Comparison of ENCODE assay signal across 29 cellular contexts in genomic region chr10:86189891-86190290, GRCh38.
"Had no signal": no experiment of that assay in that cellular context is flagged by ENCODE, and none has a peak within 500 bp of the region (broad histone marks: within the 10 kb centered on the region; RNA-seq: fewer than 3 reads in every experiment).

No MANE protein-coding gene starts in this region.

- H3K4me3 ChIP-seq: adrenal gland, body of pancreas, esophagus muscularis mucosa, gastrocnemius medialis had no signal

- H3K4me1 ChIP-seq: adrenal gland, body of pancreas, esophagus muscularis mucosa, foreskin keratinocyte, gastrocnemius medialis had no signal

- H3K27me3 ChIP-seq: adrenal gland, body of pancreas, esophagus muscularis mucosa, foreskin keratinocyte had no signal

- FAIRE-seq: colon had no signal

- DNase-seq: activated B cell treated with CpG ODN at 0.5 μM for 24 hours; activated CD4-positive, alpha-beta T cell treated with anti-CD3 and anti-CD28 coated beads for 48 hours; activated CD4-positive, alpha-beta T cell treated with anti-CD3 and anti-CD28 coated beads, Interleukin-2, amount 50 U/mL, for 1 hour; activated CD4-positive, alpha-beta T cell treated with anti-CD3 and anti-CD28 coated beads, Interleukin-2, amount 50 U/mL, for 48 hours; activated CD8-positive, alpha-beta memory T cell treated with anti-CD3 and anti-CD28 coated beads for 24 hours; activated CD8-positive, alpha-beta T cell treated with anti-CD3 and anti-CD28 coated beads for 36 hours; activated naive CD4-positive, alpha-beta T cell treated with anti-CD3 and anti-CD28 coated beads for 36 hours; activated naive CD8-positive, alpha-beta T cell treated with anti-CD3 and anti-CD28 coated beads for 36 hours; activated naive CD8-positive, alpha-beta T cell treated with anti-CD3 and anti-CD28 coated beads, Interleukin-2, amount 50 U/mL, for 24 hours; activated T-cell treated with anti-CD3 and anti-CD28 coated beads, Interleukin-2, amount 50 U/mL, for 72 hours; adrenal gland; amygdala; aorta; body of pancreas; caudate nucleus; cortex of kidney; dermis blood vessel endothelial cell; effector CD4-positive, alpha-beta T cell; effector memory CD8-positive, alpha-beta T cell; erythroblast; foreskin keratinocyte; gastrocnemius medialis; T-helper 1 cell; T-helper 17 cell; T1000; WERI-Rb-1 had no signal

- H3K36me3 ChIP-seq: adrenal gland, esophagus muscularis mucosa, gastrocnemius medialis, WERI-Rb-1 had no signal

- H3K27ac ChIP-seq: adrenal gland, body of pancreas, esophagus muscularis mucosa, foreskin keratinocyte, gastrocnemius medialis, WERI-Rb-1 had no signal

- ATAC-seq: activated CD4-positive, CD25-positive, alpha-beta regulatory T cell treated with anti-CD3 and anti-CD28 coated beads, Interleukin-2, amount 50 U/mL, for 24 hours; activated CD8-positive, alpha-beta T cell treated with anti-CD3 and anti-CD28 coated beads for 36 hours; activated naive CD8-positive, alpha-beta T cell treated with anti-CD3 and anti-CD28 coated beads, Interleukin-2, amount 50 U/mL, for 24 hours; activated T-cell treated with anti-CD3 and anti-CD28 coated beads, Interleukin-2, amount 50 U/mL, for 72 hours; body of pancreas; effector memory CD8-positive, alpha-beta T cell; foreskin keratinocyte; gastrocnemius medialis; T-helper 17 cell had no signal

- H3K9me3 ChIP-seq: body of pancreas, gastrocnemius medialis had no signal
